In the genomic region with DNA sequence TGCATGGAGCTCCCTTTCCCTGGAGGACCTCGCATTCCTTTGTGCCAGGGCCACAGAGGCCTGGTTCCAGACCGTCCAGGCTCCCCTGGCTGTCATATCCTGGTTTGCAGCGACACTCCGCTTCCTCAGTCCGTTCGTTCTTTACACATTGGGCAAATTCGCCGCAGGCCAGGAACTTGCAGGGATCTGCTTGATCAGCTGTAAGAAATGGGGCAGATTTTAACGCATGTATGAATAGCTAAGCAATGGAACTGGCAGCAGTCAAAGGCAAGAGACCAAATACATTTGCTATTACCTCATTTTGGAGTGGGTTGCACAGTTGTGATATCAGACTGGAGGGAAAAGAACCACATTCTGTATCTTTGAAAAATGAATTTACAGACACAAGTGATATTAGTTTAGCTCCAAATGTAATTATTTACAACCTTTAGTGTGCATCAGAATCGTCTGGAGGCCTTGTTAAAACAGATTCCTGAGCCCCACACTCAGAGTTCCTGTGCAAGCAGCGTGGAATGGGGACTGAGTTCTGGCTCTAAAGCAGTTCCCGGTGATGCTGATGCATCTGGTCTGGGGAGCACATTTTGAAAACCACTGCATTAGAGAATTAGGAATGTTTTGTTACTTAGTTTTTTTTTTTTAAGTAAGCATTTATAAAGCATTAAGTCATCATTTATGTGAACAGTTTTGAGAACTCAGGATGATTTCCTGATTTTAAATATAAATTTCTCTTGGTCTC, we compare ENCODE assay signal across 1 cellular context.
TF ChIP-seq lines count a peak whose summit lies in the region.

No MANE protein-coding gene starts in this region.

TF ChIP-seq in H1, 55 proteins besides CTCF, POLR2A, EP300 and RAD21:
- TF ChIP-seq ATF3 (IDR thresholded peaks at IDR 0.05; ENCODE audit: insufficient read depth, low read depth, low read length) = no peak
- TF ChIP-seq, protein P1, sequence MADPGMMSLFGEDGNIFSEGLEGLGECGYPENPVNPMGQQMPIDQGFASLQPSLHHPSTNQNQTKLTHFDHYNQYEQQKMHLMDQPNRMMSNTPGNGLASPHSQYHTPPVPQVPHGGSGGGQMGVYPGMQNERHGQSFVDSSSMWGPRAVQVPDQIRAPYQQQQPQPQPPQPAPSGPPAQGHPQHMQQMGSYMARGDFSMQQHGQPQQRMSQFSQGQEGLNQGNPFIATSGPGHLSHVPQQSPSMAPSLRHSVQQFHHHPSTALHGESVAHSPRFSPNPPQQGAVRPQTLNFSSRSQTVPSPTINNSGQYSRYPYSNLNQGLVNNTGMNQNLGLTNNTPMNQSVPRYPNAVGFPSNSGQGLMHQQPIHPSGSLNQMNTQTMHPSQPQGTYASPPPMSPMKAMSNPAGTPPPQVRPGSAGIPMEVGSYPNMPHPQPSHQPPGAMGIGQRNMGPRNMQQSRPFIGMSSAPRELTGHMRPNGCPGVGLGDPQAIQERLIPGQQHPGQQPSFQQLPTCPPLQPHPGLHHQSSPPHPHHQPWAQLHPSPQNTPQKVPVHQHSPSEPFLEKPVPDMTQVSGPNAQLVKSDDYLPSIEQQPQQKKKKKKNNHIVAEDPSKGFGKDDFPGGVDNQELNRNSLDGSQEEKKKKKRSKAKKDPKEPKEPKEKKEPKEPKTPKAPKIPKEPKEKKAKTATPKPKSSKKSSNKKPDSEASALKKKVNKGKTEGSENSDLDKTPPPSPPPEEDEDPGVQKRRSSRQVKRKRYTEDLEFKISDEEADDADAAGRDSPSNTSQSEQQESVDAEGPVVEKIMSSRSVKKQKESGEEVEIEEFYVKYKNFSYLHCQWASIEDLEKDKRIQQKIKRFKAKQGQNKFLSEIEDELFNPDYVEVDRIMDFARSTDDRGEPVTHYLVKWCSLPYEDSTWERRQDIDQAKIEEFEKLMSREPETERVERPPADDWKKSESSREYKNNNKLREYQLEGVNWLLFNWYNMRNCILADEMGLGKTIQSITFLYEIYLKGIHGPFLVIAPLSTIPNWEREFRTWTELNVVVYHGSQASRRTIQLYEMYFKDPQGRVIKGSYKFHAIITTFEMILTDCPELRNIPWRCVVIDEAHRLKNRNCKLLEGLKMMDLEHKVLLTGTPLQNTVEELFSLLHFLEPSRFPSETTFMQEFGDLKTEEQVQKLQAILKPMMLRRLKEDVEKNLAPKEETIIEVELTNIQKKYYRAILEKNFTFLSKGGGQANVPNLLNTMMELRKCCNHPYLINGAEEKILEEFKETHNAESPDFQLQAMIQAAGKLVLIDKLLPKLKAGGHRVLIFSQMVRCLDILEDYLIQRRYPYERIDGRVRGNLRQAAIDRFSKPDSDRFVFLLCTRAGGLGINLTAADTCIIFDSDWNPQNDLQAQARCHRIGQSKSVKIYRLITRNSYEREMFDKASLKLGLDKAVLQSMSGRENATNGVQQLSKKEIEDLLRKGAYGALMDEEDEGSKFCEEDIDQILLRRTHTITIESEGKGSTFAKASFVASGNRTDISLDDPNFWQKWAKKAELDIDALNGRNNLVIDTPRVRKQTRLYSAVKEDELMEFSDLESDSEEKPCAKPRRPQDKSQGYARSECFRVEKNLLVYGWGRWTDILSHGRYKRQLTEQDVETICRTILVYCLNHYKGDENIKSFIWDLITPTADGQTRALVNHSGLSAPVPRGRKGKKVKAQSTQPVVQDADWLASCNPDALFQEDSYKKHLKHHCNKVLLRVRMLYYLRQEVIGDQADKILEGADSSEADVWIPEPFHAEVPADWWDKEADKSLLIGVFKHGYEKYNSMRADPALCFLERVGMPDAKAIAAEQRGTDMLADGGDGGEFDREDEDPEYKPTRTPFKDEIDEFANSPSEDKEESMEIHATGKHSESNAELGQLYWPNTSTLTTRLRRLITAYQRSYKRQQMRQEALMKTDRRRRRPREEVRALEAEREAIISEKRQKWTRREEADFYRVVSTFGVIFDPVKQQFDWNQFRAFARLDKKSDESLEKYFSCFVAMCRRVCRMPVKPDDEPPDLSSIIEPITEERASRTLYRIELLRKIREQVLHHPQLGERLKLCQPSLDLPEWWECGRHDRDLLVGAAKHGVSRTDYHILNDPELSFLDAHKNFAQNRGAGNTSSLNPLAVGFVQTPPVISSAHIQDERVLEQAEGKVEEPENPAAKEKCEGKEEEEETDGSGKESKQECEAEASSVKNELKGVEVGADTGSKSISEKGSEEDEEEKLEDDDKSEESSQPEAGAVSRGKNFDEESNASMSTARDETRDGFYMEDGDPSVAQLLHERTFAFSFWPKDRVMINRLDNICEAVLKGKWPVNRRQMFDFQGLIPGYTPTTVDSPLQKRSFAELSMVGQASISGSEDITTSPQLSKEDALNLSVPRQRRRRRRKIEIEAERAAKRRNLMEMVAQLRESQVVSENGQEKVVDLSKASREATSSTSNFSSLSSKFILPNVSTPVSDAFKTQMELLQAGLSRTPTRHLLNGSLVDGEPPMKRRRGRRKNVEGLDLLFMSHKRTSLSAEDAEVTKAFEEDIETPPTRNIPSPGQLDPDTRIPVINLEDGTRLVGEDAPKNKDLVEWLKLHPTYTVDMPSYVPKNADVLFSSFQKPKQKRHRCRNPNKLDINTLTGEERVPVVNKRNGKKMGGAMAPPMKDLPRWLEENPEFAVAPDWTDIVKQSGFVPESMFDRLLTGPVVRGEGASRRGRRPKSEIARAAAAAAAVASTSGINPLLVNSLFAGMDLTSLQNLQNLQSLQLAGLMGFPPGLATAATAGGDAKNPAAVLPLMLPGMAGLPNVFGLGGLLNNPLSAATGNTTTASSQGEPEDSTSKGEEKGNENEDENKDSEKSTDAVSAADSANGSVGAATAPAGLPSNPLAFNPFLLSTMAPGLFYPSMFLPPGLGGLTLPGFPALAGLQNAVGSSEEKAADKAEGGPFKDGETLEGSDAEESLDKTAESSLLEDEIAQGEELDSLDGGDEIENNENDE (IDR thresholded peaks at IDR 0.05; ENCODE audit: insufficient replicate concordance, low read length) = no peak
- TF ChIP-seq PHF8 (conservative IDR thresholded peaks at IDR 0.05; ENCODE audit: low read depth, low read length) = no peak
- no peak for TF ChIP-seq TEAD4 (IDR thresholded peaks at IDR 0.05; ENCODE audit: low read depth, low read length)
- no peak for TF ChIP-seq CREB1 (IDR thresholded peaks at IDR 0.05)
- TF ChIP-seq GTF2F1 (IDR thresholded peaks at IDR 0.05; ENCODE audit: borderline replicate concordance, low read depth, low read length) = no peak
